Comparison of ENCODE assay signal across 1 cellular context in the genomic region with DNA sequence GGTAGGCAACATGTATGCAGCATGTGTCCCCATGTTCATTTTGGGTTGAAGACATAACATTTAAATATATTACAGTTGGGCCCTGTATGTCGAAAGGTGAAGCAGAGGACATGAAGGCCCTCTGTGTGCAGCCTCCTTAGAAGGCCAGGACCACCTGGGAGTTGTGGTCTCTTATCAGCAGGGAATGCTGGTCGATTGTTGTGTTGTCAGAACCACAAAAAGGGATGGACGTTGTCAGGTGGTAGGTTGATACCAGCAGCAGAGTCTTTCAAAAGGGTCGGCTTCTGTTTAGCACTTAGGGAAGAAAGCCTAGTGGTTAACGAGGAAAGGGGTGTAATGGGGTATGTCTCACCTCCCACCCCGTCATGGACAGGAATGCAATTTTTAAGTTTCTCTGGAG.
TF ChIP-seq lines count a peak whose summit lies in the region.

No MANE protein-coding gene starts in this region.

TF ChIP-seq in K562, 482 proteins besides CTCF, POLR2A, EP300 and RAD21 (continued from another document):
- TF ChIP-seq TCF3 (CRISPR knock-in tag; IDR thresholded peaks at IDR 0.05) (peak; percentile 54; the same call in 1 of the 2 replicates), FOXA1 (IDR thresholded peaks at IDR 0.05; ENCODE audit: borderline replicate concordance) (no peak), NCOR1 (IDR thresholded peaks at IDR 0.05) (no peak), CBFA2T3 (IDR thresholded peaks at IDR 0.05) (peak; percentile 42; the same call in 1 of the 2 replicates)
TF ChIP-seq in K562: peak in this region for 2.
